ENCODE assay signal across 8 cellular contexts in genomic region chr3:185937689-185938374, GRCh38. TPM values are rescaled to one million over a fixed set of nuclear protein-coding genes. Genes with fewer than 3 reads are reported as not detected.
DNase-seq lines count a peak whose midpoint lies in the region; ATAC-seq and TF ChIP-seq lines count a peak whose summit lies in the region.

TRA2B (minus strand) TSS chr3:185938014; CDS start chr3:185937860, 154 bp downstream.

- H3K4me1 Mint-ChIP-seq in CD4-positive, CD25-positive, alpha-beta regulatory T cell, result peaks cover 7 to 47% (median 37%) of the 10 kb centered on the region in 4 donors
- H3K4me1 Mint-ChIP-seq in dendritic cell treated with granulocyte-macrophage colony-stimulating factor and Interleukin-4, amounts not matched to agents 40 ng/mL and 50 ng/mL, for 4 days (ENCODE audit: low read depth), result peaks cover 40% of the 10 kb centered on the region

- H3K36me3 ChIP-seq in CD4-positive, CD25-positive, alpha-beta regulatory T cell (ENCODE audit: control insufficient read depth, insufficient read depth, low read length), result no peaks in the 10 kb centered on the region
- no peaks in the 10 kb centered on the region for H3K36me3 ChIP-seq in left lung

- peak in 1 of 2 donors; percentile 41 for TF ChIP-seq CTCF in left lung (IDR thresholded peaks at IDR 0.05)

- H3K27me3 ChIP-seq in CD4-positive, CD25-positive, alpha-beta regulatory T cell (ENCODE audit: control insufficient read depth, insufficient read depth, low read length), result no peaks in the 10 kb centered on the region
- no peaks in the 10 kb centered on the region for H3K27me3 ChIP-seq in left lung

- peaks cover 13% of the 10 kb centered on the region for H3K27me3 Mint-ChIP-seq in CD4-positive, CD25-positive, alpha-beta regulatory T cell
- H3K27me3 Mint-ChIP-seq in dendritic cell treated with granulocyte-macrophage colony-stimulating factor and Interleukin-4, amounts not matched to agents 40 ng/mL and 50 ng/mL, for 4 days, result no peaks in the 10 kb centered on the region

- H3K4me3 ChIP-seq in CD4-positive, CD25-positive, alpha-beta regulatory T cell (ENCODE audit: low read depth, low read length), result peak within 1 kb of the TSS; percentile 97
- H3K4me3 ChIP-seq in left lung, result peak within 1 kb of the TSS; percentile 63 to 83

- H3K9me3 Mint-ChIP-seq in CD4-positive, CD25-positive, alpha-beta regulatory T cell, result peaks cover 0 to 5% (median 0%) of the 10 kb centered on the region in 7 donors
- H3K9me3 Mint-ChIP-seq in dendritic cell treated with granulocyte-macrophage colony-stimulating factor and Interleukin-4, amounts not matched to agents 40 ng/mL and 50 ng/mL, for 4 days, result no peaks in the 10 kb centered on the region

- DNase-seq in CD4-positive, CD25-positive, alpha-beta regulatory T cell, result peak; percentile 98 to 99 (median 98)
- DNase-seq in NCI-H748 treated with DMSO at 0.1 percent for 48 hours (lab: John Stamatoyannopoulos, UW), result peak; percentile 86
- DNase-seq in activated CD4-positive, alpha-beta T cell treated with anti-CD3 and anti-CD28 coated beads, Interleukin-2, amount 50 U/mL, for 24 hours (ENCODE audit: low read depth in 1 of 2, low spot score in 1 of 2), result peak; percentile 97 to 99
- peak; percentile 99 to 100 for DNase-seq in left lung
- DNase-seq in stimulated activated CD4-positive, alpha-beta T cell treated with anti-CD3 and anti-CD28 coated beads, Interleukin-2, amount 100 ng/mL, for 48 hours, result peak; percentile 97

- H3K4me1 ChIP-seq in CD4-positive, CD25-positive, alpha-beta regulatory T cell (ENCODE audit: control insufficient read depth, insufficient read depth, low read length, poor library complexity, severe bottlenecking), result peaks cover 29% of the 10 kb centered on the region
- peaks cover 12 to 35% of the 10 kb centered on the region in 2 donors for H3K4me1 ChIP-seq in left lung

- peak within 1 kb of the TSS; percentile 100 for H3K27ac ChIP-seq in CD4-positive, CD25-positive, alpha-beta regulatory T cell (ENCODE audit: insufficient read depth, low read length, poor library complexity, severe bottlenecking)
- peak within 1 kb of the TSS; percentile 98 to 100 for H3K27ac ChIP-seq in left lung

- H3K4me3 Mint-ChIP-seq in CD4-positive, CD25-positive, alpha-beta regulatory T cell, result peak within 1 kb of the TSS; percentile 98 to 100 (median 99)
- peak within 1 kb of the TSS; percentile 97 for H3K4me3 Mint-ChIP-seq in dendritic cell treated with granulocyte-macrophage colony-stimulating factor and Interleukin-4, amounts not matched to agents 40 ng/mL and 50 ng/mL, for 4 days

- H3K9me3 ChIP-seq in CD4-positive, CD25-positive, alpha-beta regulatory T cell (ENCODE audit: control insufficient read depth in 2 of 2, low read length in 2 of 2), result no peaks in the 10 kb centered on the region
- H3K9me3 ChIP-seq in left lung, result no peaks in the 10 kb centered on the region

- intact Hi-C loops in dendritic cell treated with granulocyte-macrophage colony-stimulating factor and Interleukin-4, amounts not matched to agents 40 ng/mL and 50 ng/mL, for 4 days (cut with micrococcal nuclease), result loop anchor here (10.0 kb wide), 1 partner anchor 113 kb away; the partner anchor contains the start of gene IGF2BP2
- intact Hi-C loops in left lung (cut with DNase I), result no loop called here

- peaks cover 11% of the 10 kb centered on the region for H3K36me3 Mint-ChIP-seq in CD4-positive, CD25-positive, alpha-beta regulatory T cell
- peaks cover 32% of the 10 kb centered on the region for H3K36me3 Mint-ChIP-seq in dendritic cell treated with granulocyte-macrophage colony-stimulating factor and Interleukin-4, amounts not matched to agents 40 ng/mL and 50 ng/mL, for 4 days (ENCODE audit: low read depth)

- H3K27ac Mint-ChIP-seq in CD4-positive, CD25-positive, alpha-beta regulatory T cell, result peak within 1 kb of the TSS; percentile 99 to 100 (median 100)
- peak within 1 kb of the TSS; percentile 99 for H3K27ac Mint-ChIP-seq in dendritic cell treated with granulocyte-macrophage colony-stimulating factor and Interleukin-4, amounts not matched to agents 40 ng/mL and 50 ng/mL, for 4 days

- ATAC-seq in CD4-positive, CD25-positive, alpha-beta regulatory T cell (ENCODE audit: low read depth in 2 of 2), result peak; percentile 92
- ATAC-seq in GM19395 (IDR thresholded peaks at IDR 0.05; ENCODE audit: unreplicated experiment) (peak; percentile 92), HG03565 (IDR thresholded peaks at IDR 0.05; ENCODE audit: unreplicated experiment) (peak; percentile 89), left lung (peak; percentile 95)

RNA-seq across cellular contexts. Expression of gene TRA2B, which starts in this region (rescaled TPM):
- 631 TPM for total RNA-seq in CD4-positive, CD25-positive, alpha-beta regulatory T cell
- polyA plus RNA-seq in CD4-positive, CD25-positive, alpha-beta regulatory T cell, result 100 to 1,000 TPM; 187 to 233 (median 205) TPM
- 100 to 1,000 TPM in 1 of 2 donors, 10 to 100 TPM in 1; 86.0 to 124 TPM for total RNA-seq in left lung

Comparison
In these comparisons a context has a peak if more than half of its experiments do, and no peak if none do; other contexts are left out.
1. Peak in every context shown above with its lines: DNase-seq, ATAC-seq, H3K4me3 ChIP-seq and H3K27ac ChIP-seq.